Comparison of ENCODE assay signal across 8 cellular contexts in genomic region chr7:85185355-85186082, GRCh38. TPM values are rescaled to one million over a fixed set of nuclear protein-coding genes. Genes with fewer than 3 reads are reported as not detected.
DNase-seq lines count a peak whose midpoint lies in the region; ATAC-seq, FAIRE-seq and TF ChIP-seq lines count a peak whose summit lies in the region.

No MANE protein-coding gene starts in this region.

- H3K36me3 ChIP-seq in esophagus squamous epithelium: no peaks in the 10 kb centered on the region
- H3K36me3 ChIP-seq in muscle layer of colon (ENCODE audit: insufficient read depth, low read length): no peaks in the 10 kb centered on the region

- 2 to 5% methylated on average over 15 to 27 of the region's 42 CpGs for WGBS in esophagus squamous epithelium, 2 donors

- H3K27ac ChIP-seq in esophagus squamous epithelium (peak overlapping the region in 3 of 4 donors; percentile 50 to 59 (median 59)), muscle layer of colon (ENCODE audit: low read depth, low read length) (peak overlapping the region; percentile 16)

- H3K9me3 ChIP-seq in esophagus squamous epithelium (no peaks in the 10 kb centered on the region), muscle layer of colon (ENCODE audit: low read length) (no peaks in the 10 kb centered on the region)

- DNase-seq in NCI-H2227 treated with DMSO at 0.1 percent for 48 hours (lab: John Stamatoyannopoulos, UW) (peak; percentile 9), NCI-H2227 (lab: John Stamatoyannopoulos, UW; ENCODE audit: unreplicated experiment) (no peak), RPMI7951 (ENCODE audit: low read depth) (peak; percentile 30), esophagus squamous epithelium (lab: John Stamatoyannopoulos, UW) (no peak), GM12892 (ENCODE audit: insufficient read length) (no peak)

- peak overlapping the region; percentile 5 to 69 (median 46) for H3K4me3 ChIP-seq in esophagus squamous epithelium
- H3K4me3 ChIP-seq in muscle layer of colon (ENCODE audit: low read depth in 1 of 2, low read length in 2 of 2): peak overlapping the region; percentile 31 to 84

- FAIRE-seq in GM12892 (lab: Jason Lieb, UNC): no peak

- H3K4me1 ChIP-seq in esophagus squamous epithelium (peaks cover 6 to 29% (median 8%) of the 10 kb centered on the region in 3 donors), muscle layer of colon (ENCODE audit: insufficient read depth, low read length) (peaks cover 13% of the 10 kb centered on the region)

- no peak for TF ChIP-seq CTCF in esophagus squamous epithelium (IDR thresholded peaks at IDR 0.05)

- ATAC-seq in HG03432 (IDR thresholded peaks at IDR 0.05; ENCODE audit: unreplicated experiment): no peak
- no peak for ATAC-seq in HG03565 (IDR thresholded peaks at IDR 0.05; ENCODE audit: unreplicated experiment)

- H3K27me3 ChIP-seq in esophagus squamous epithelium (peaks cover 0 to 51% (median 0%) of the 10 kb centered on the region in 4 donors), muscle layer of colon (ENCODE audit: control insufficient read depth in 1 of 2, insufficient read depth in 2 of 2, low read length in 2 of 2) (no peaks in the 10 kb centered on the region)

- intact Hi-C loops in esophagus squamous epithelium (cut with DNase I): loop anchor here (10.0 kb wide), 1 partner anchor 141 kb away; no protein-coding TSS in a partner anchor

- peak overlapping the region; percentile 40 for H3K9ac ChIP-seq in muscle layer of colon (ENCODE audit: low read length)

- no peak for TF ChIP-seq POLR2A in esophagus squamous epithelium (IDR thresholded peaks at IDR 0.05)
- no peak for TF ChIP-seq POLR2A in GM12892 (IDR thresholded peaks at IDR 0.05; ENCODE audit: low read depth, low read length)

RNA-seq across cellular contexts. Expression of gene SEMA3D, which starts 1.3 kb away (rescaled TPM):
- total RNA-seq in RPMI7951 (2014; rRNA removed; shearing (Covaris generic)): 2.4 and 2.6 TPM in 2 replicates
- 1 to 10 TPM in 1 of 4 donors, under 1 TPM in 3; 0.06 to 3.8 (median 0.14) TPM for total RNA-seq in esophagus squamous epithelium
- polyA plus RNA-seq in GM12892 (2012; ENCODE audit: missing spikeins): not detected

Comparison
In these comparisons a context has a peak if more than half of its experiments do, and no peak if none do; other contexts are left out.
1. DNase-seq: peak in NCI-H2227 treated with DMSO at 0.1 percent for 48 hours (single experiment) and RPMI7951 (single experiment); none in NCI-H2227 (single experiment), esophagus squamous epithelium (single experiment) and GM12892 (single experiment).